ENCODE assay signal across 15 cellular contexts in genomic region chr6:56387621-56388413, GRCh38.
A peak's percentile ranks its signal among the peaks of the same experiment; 100 is the strongest.
DNase-seq lines count a peak whose midpoint lies in the region; ATAC-seq and TF ChIP-seq lines count a peak whose summit lies in the region.
"Had no signal": no experiment of that assay in that cellular context is flagged by ENCODE, and none has a peak within 500 bp of the region (broad histone marks: within the 10 kb centered on the region; RNA-seq: fewer than 3 reads in every experiment).

No MANE protein-coding gene starts in this region.

- peaks cover 2% of the 10 kb centered on the region; the same call in 1 of the 3 replicates for H3K9me3 Mint-ChIP-seq in GM23338
- H3K9me3 Mint-ChIP-seq: stimulated activated naive CD8-positive, alpha-beta T cell treated with anti-CD3 and anti-CD28 coated beads, Interleukin-15, Interleukin-2, amounts not matched to agents 100 ng/mL and 50 ng/mL, for 24 hours had no signal

- H3K14ac ChIP-seq in neuronal stem cell (ENCODE audit: low read length): no peak overlapping the region

- H3K79me1 ChIP-seq in neuronal stem cell (ENCODE audit: low read depth, low read length): no peaks in the 10 kb centered on the region

- no peak overlapping the region for H3K27ac ChIP-seq in GM23338 (ENCODE audit: low read depth)
- no peak overlapping the region for H3K27ac ChIP-seq in mammary epithelial cell (ENCODE audit: insufficient read depth, low read depth, low read length)
- H3K27ac ChIP-seq in neuronal stem cell (replicated peaks; ENCODE audit: low read length): no peak overlapping the region

- peaks cover 5% of the 10 kb centered on the region for H3K4me1 Mint-ChIP-seq in GM23338

- H2BK120ac ChIP-seq in neuronal stem cell (ENCODE audit: low read depth, low read length): no peak overlapping the region

- H3K23ac ChIP-seq in neuronal stem cell (ENCODE audit: low read depth, low read length, poor library complexity): no peak overlapping the region

- no peak overlapping the region for H2AK5ac ChIP-seq in neuronal stem cell (ENCODE audit: low read depth, low read length)

- intact Hi-C loops in mammary epithelial cell (cut with micrococcal nuclease): no loop called here

- H2BK15ac ChIP-seq in neuronal stem cell (ENCODE audit: low read length): no peak overlapping the region

- H3K36me3 ChIP-seq in GM23338 (ENCODE audit: insufficient read depth): no peaks in the 10 kb centered on the region
- H3K36me3 ChIP-seq in mammary epithelial cell (ENCODE audit: insufficient read depth, low read length): no peaks in the 10 kb centered on the region
- H3K36me3 ChIP-seq in neuronal stem cell (replicated peaks in 1 of 2; ENCODE audit: control insufficient read depth in 2 of 2, insufficient read depth in 2 of 2, low read length in 2 of 2): no peaks in the 10 kb centered on the region

- H4K91ac ChIP-seq in neuronal stem cell (ENCODE audit: low read depth, low read length, poor library complexity): no peak overlapping the region

- H3K9ac ChIP-seq in mammary epithelial cell (ENCODE audit: insufficient read depth, low read length) (no peak overlapping the region), neuronal stem cell (ENCODE audit: low read depth, low read length, poor library complexity) (no peak overlapping the region)

- no peak overlapping the region for H2BK12ac ChIP-seq in neuronal stem cell (ENCODE audit: low read length)

- TF ChIP-seq CTCF in GM23338 (conservative IDR thresholded peaks at IDR 0.05; ENCODE audit: low read depth in 2 of 2) (no peak), mammary epithelial cell (conservative IDR thresholded peaks at IDR 0.05 in 1 of 2, IDR thresholded peaks at IDR 0.05 in 1 of 2; ENCODE audit: extremely low read depth in 1 of 2, insufficient read depth in 1 of 2, low read depth in 1 of 2, low read length in 2 of 2) (no peak)

- H3K9me2 ChIP-seq in GM23338 (ENCODE audit: insufficient read depth): 0 out of 2 replicates have a peak, but pooled peaks cover 7% of the 10 kb centered on the region

- H3K4me1 ChIP-seq in GM23338 (ENCODE audit: insufficient read depth) (no peaks in the 10 kb centered on the region; the same call in 1 of the 2 replicates), mammary epithelial cell (ENCODE audit: insufficient read depth, low read length) (peaks cover 10% of the 10 kb centered on the region), neuronal stem cell (ENCODE audit: control insufficient read depth in 2 of 2, insufficient read depth in 1 of 2, low read depth in 1 of 2, low read length in 2 of 2) (no peaks in the 10 kb centered on the region)

- H3K4ac ChIP-seq in neuronal stem cell (ENCODE audit: low read length): no peak overlapping the region

- no peaks in the 10 kb centered on the region for H3K36me3 Mint-ChIP-seq in GM23338 (ENCODE audit: low read depth)

- dilution Hi-C loops in mammary epithelial cell (cut with HindIII; ENCODE audit: low sequenced_read_pairs): no loop called here

- H3K79me2 ChIP-seq in GM23338 (replicated peaks; ENCODE audit: insufficient read depth) (no peaks in the 10 kb centered on the region), mammary epithelial cell (ENCODE audit: insufficient read depth, low read length) (no peaks in the 10 kb centered on the region)

- H3F3A ChIP-seq in GM23338 (replicated peaks; ENCODE audit: low read depth): no peaks in the 10 kb centered on the region

- no peak for DNase-seq in GM23338 (ENCODE audit: low spot score)
- peak; percentile 83 for DNase-seq in NCI-H345 (lab: John Stamatoyannopoulos, UW)
- peak; percentile 23 for DNase-seq in mammary epithelial cell
- no peak for DNase-seq in neuronal stem cell (ENCODE audit: low spot score)
- DNase-seq in ureter (ENCODE audit: low spot score): no peak
- no peak for DNase-seq in foreskin melanocyte
- DNase-seq: activated naive CD4-positive, alpha-beta T cell; AML-193; HCEC 1CT; mucosa of descending colon; NCI-H1694; stimulated activated CD4-positive, alpha-beta T cell treated with anti-CD3 and anti-CD28 coated beads, Interleukin-4, amount 100 ng/mL, for 4 hours had no signal

- no TSS peak for BruUV-seq in mammary epithelial cell (replicated peaks; lab: Mats Ljungman, UMichigan)

- H3K18ac ChIP-seq in neuronal stem cell (ENCODE audit: low read length): peak overlapping the region; percentile 24

- no peaks in the 10 kb centered on the region for H4K20me1 ChIP-seq in GM23338 (replicated peaks; ENCODE audit: insufficient read depth)
- no peaks in the 10 kb centered on the region for H4K20me1 ChIP-seq in mammary epithelial cell (ENCODE audit: insufficient read depth, low read length)

- H2AFZ ChIP-seq in GM23338: peak overlapping the region; percentile 39; the same call in 1 of the 2 replicates
- H2AFZ ChIP-seq in mammary epithelial cell (ENCODE audit: low read depth, low read length): no peak overlapping the region
- no peak overlapping the region for H2AFZ ChIP-seq in neuronal stem cell (ENCODE audit: low read length)

- H3K4me3 Mint-ChIP-seq in GM23338: no peak overlapping the region
- H3K4me3 Mint-ChIP-seq: stimulated activated naive CD8-positive, alpha-beta T cell treated with anti-CD3 and anti-CD28 coated beads, Interleukin-15, Interleukin-2, amounts not matched to agents 100 ng/mL and 50 ng/mL, for 24 hours had no signal

- in situ Hi-C loops in mammary epithelial cell (cut with MboI; ENCODE audit: low sequenced_read_pairs in 2 of 2): no loop called here

- H3K4me3 ChIP-seq in GM23338 (no peak overlapping the region), mammary epithelial cell (replicated peaks in 1 of 3; ENCODE audit: insufficient read depth in 1 of 3, low read depth in 2 of 3, low read length in 3 of 3) (no peak overlapping the region), neuronal stem cell (ENCODE audit: low read length in 2 of 2) (no peak overlapping the region)
- H3K4me3 ChIP-seq: mucosa of descending colon had no signal

- ATAC-seq in GM23338 (peak; percentile 26; the same call in 1 of the 3 replicates), GM19397 (IDR thresholded peaks at IDR 0.05; ENCODE audit: unreplicated experiment) (no peak), HG02981 (IDR thresholded peaks at IDR 0.05; ENCODE audit: unreplicated experiment) (no peak)
- ATAC-seq: mucosa of descending colon had no signal

- H3K9me3 ChIP-seq in mammary epithelial cell (replicated peaks; ENCODE audit: insufficient read depth, low read length) (no peaks in the 10 kb centered on the region), neuronal stem cell (replicated peaks in 1 of 2; ENCODE audit: control insufficient read depth in 2 of 2, insufficient read depth in 1 of 2, low read depth in 1 of 2, low read length in 2 of 2) (no peaks in the 10 kb centered on the region)
- H3K9me3 ChIP-seq: mucosa of descending colon had no signal

- peaks cover 3% of the 10 kb centered on the region for H3K27me3 Mint-ChIP-seq in GM23338 (ENCODE audit: insufficient read depth, low read depth, poor library complexity)

- H4K8ac ChIP-seq in neuronal stem cell (ENCODE audit: low read depth, low read length): no peak overlapping the region

- CTCF ChIA-PET in mammary epithelial cell (lab: Charles Lee; ENCODE audit: low non-redundant PET): no interaction called here

- no peak overlapping the region for H3K27ac Mint-ChIP-seq in GM23338
- H3K27ac Mint-ChIP-seq: stimulated activated naive CD8-positive, alpha-beta T cell treated with anti-CD3 and anti-CD28 coated beads, Interleukin-15, Interleukin-2, amounts not matched to agents 100 ng/mL and 50 ng/mL, for 24 hours had no signal

- no peak overlapping the region for H2BK5ac ChIP-seq in neuronal stem cell (ENCODE audit: low read length)

- H3K4me2 ChIP-seq in GM23338 (no peak overlapping the region), mammary epithelial cell (ENCODE audit: insufficient read depth, low read depth, low read length) (no peak overlapping the region), neuronal stem cell (ENCODE audit: insufficient read depth, low read length, poor library complexity, severe bottlenecking) (no peak overlapping the region)

- H3K27me3 ChIP-seq in GM23338 (ENCODE audit: insufficient read depth) (no peaks in the 10 kb centered on the region), mammary epithelial cell (ENCODE audit: insufficient read depth, low read length) (no peaks in the 10 kb centered on the region), neuronal stem cell (ENCODE audit: control insufficient read depth in 3 of 3, insufficient read depth in 3 of 3, low read depth in 1 of 3, low read length in 3 of 3) (no peaks in the 10 kb centered on the region)

- WGBS in mammary epithelial cell (ENCODE audit: low coverage, missing lambda C conversion rate): 44% methylated on average over 1 of the region's 2 CpGs
- no CpG with 5 or more reads among the region's 2 CpGs for WGBS in neuronal stem cell (ENCODE audit: extremely low coverage in 2 of 2, insufficient read length in 2 of 2, insufficient replicate concordance in 1 of 2), 2 donors

TF ChIP-seq in GM23338, 12 proteins besides CTCF, POLR2A, EP300 and RAD21:
- no peak for TF ChIP-seq EZH2 (IDR thresholded peaks at IDR 0.05; ENCODE audit: low read depth, unreplicated experiment)
- TF ChIP-seq ETS1 (IDR thresholded peaks at IDR 0.05): no peak
- no peak for TF ChIP-seq STAT1 (IDR thresholded peaks at IDR 0.05; ENCODE audit: unreplicated experiment)
- TF ChIP-seq JUNB (IDR thresholded peaks at IDR 0.05; ENCODE audit: unreplicated experiment): no peak
- TF ChIP-seq NANOG (IDR thresholded peaks at IDR 0.05; ENCODE audit: borderline replicate concordance): no peak
- TF ChIP-seq POLR2AphosphoS5 (IDR thresholded peaks at IDR 0.05; ENCODE audit: low read depth): no peak
- no peak for TF ChIP-seq ZNF114 (CRISPR knock-in tag; IDR thresholded peaks at IDR 0.05)
- no peak for TF ChIP-seq CREB1 (CRISPR knock-in tag; IDR thresholded peaks at IDR 0.05; ENCODE audit: low read depth)

Comparison
In these comparisons a context has a peak if more than half of its experiments do, and no peak if none do; other contexts are left out.
1. DNase-seq: peak in NCI-H345 (single experiment) and mammary epithelial cell (single experiment); none in GM23338 (single experiment), neuronal stem cell (single experiment), ureter (single experiment) and foreskin melanocyte (single experiment).